Comparison of ENCODE assay signal across 8 cellular contexts in the genomic region with DNA sequence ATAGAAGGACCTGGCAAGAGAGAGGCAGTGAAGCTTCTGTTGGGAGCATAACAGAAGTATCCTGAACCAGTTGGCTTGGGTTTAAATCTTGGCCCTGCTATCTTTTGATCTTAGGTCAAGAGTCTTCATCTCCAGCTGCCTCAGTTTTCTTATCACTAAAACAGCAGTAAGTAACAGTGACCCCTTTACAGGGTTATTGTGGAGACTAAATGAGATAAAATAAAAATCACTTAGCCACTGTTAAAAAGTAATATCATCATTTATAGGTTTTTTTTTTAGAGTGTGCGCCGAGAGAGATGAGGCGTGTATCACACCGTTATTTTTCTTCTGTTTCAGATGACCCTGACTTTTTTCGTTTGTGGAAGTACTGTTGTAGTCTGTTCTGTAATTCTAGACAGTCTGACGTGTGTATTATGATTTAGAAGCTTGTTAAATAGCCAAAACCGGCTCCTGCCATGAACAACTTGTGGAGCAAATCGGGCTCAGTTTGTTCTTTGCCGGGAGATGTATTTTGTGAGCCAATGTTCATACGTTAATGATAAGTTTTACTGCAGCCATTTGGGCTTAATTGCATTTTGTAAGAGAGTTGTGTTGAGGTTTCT. TPM values are rescaled to one million over a fixed set of nuclear protein-coding genes. Genes with fewer than 3 reads are reported as not detected.
A peak's percentile ranks its signal among the peaks of the same experiment; 100 is the strongest.
DNase-seq lines count a peak whose midpoint lies in the region; ATAC-seq and TF ChIP-seq lines count a peak whose summit lies in the region.

No MANE protein-coding gene starts in this region.

- no peak for TF ChIP-seq CTCF in mucosa of descending colon (IDR thresholded peaks at IDR 0.05)

- H3K9me3 ChIP-seq in mucosa of descending colon, result no peaks in the 10 kb centered on the region

- peak overlapping the region; percentile 97 for H3K27ac Mint-ChIP-seq in stimulated activated naive CD8-positive, alpha-beta T cell treated with anti-CD3 and anti-CD28 coated beads, Interleukin-15, Interleukin-2, amounts not matched to agents 100 ng/mL and 50 ng/mL, for 24 hours

- intact Hi-C loops in mucosa of descending colon (cut with DNase I, micrococcal nuclease), result no loop called here

- peaks cover 37% of the 10 kb centered on the region for H3K36me3 Mint-ChIP-seq in stimulated activated naive CD8-positive, alpha-beta T cell treated with anti-CD3 and anti-CD28 coated beads, Interleukin-15, Interleukin-2, amounts not matched to agents 100 ng/mL and 50 ng/mL, for 24 hours (ENCODE audit: low read depth)

- peaks cover 24% of the 10 kb centered on the region for H3K4me1 ChIP-seq in mucosa of descending colon (ENCODE audit: low read depth)

- peak overlapping the region; percentile 73 for H3K4me3 ChIP-seq in mucosa of descending colon

- no peaks in the 10 kb centered on the region for H3K27me3 Mint-ChIP-seq in stimulated activated naive CD8-positive, alpha-beta T cell treated with anti-CD3 and anti-CD28 coated beads, Interleukin-15, Interleukin-2, amounts not matched to agents 100 ng/mL and 50 ng/mL, for 24 hours

- H3K4me3 Mint-ChIP-seq in stimulated activated naive CD8-positive, alpha-beta T cell treated with anti-CD3 and anti-CD28 coated beads, Interleukin-15, Interleukin-2, amounts not matched to agents 100 ng/mL and 50 ng/mL, for 24 hours, result peak overlapping the region; percentile 88

- H3K27ac ChIP-seq in caudate nucleus (ENCODE audit: low read depth, low read length), result peak overlapping the region; percentile 96

- no peak for DNase-seq in stimulated activated naive CD8-positive, alpha-beta T cell treated with anti-CD3 and anti-CD28 coated beads, Interleukin-15, Interleukin-2, amounts not matched to agents 100 U/mL and 50 U/mL, for 24 hours
- DNase-seq in caudate nucleus (lab: John Stamatoyannopoulos, UW), result no peak
- DNase-seq in mucosa of descending colon, result no peak
- no peak for DNase-seq in NCI-H1694 treated with DMSO at 0.1 percent for 48 hours (lab: John Stamatoyannopoulos, UW)
- DNase-seq in germinal center (ENCODE audit: low spot score), result no peak
- DNase-seq in NCI-H2081 treated with DMSO at 0.1 percent for 48 hours (lab: John Stamatoyannopoulos, UW), result no peak

- H3K9me3 Mint-ChIP-seq in stimulated activated naive CD8-positive, alpha-beta T cell treated with anti-CD3 and anti-CD28 coated beads, Interleukin-15, Interleukin-2, amounts not matched to agents 100 ng/mL and 50 ng/mL, for 24 hours, result no peaks in the 10 kb centered on the region

- H3K36me3 ChIP-seq in mucosa of descending colon (ENCODE audit: low read depth), result peaks cover 4% of the 10 kb centered on the region

- H3K4me1 Mint-ChIP-seq in stimulated activated naive CD8-positive, alpha-beta T cell treated with anti-CD3 and anti-CD28 coated beads, Interleukin-15, Interleukin-2, amounts not matched to agents 100 ng/mL and 50 ng/mL, for 24 hours (ENCODE audit: low read depth), result peaks cover 33% of the 10 kb centered on the region

- no peak for ATAC-seq in stimulated activated naive CD8-positive, alpha-beta T cell treated with anti-CD3 and anti-CD28 coated beads, Interleukin-15, Interleukin-2, amounts not matched to agents 100 U/mL and 50 U/mL, for 24 hours
- no peak for ATAC-seq in mucosa of descending colon
- no peak for ATAC-seq in GM21360 (IDR thresholded peaks at IDR 0.05; ENCODE audit: unreplicated experiment)

RNA-seq across cellular contexts. Expression of gene THRAP3, which starts 1.2 kb away (rescaled TPM):
- total RNA-seq in mucosa of descending colon, result 100 to 1,000 TPM in 1 of 3 donors, 10 to 100 TPM in 2; 83.0 to 103 (median 85.1) TPM
